ENCODE assay signal across 8 cellular contexts in the genomic region with DNA sequence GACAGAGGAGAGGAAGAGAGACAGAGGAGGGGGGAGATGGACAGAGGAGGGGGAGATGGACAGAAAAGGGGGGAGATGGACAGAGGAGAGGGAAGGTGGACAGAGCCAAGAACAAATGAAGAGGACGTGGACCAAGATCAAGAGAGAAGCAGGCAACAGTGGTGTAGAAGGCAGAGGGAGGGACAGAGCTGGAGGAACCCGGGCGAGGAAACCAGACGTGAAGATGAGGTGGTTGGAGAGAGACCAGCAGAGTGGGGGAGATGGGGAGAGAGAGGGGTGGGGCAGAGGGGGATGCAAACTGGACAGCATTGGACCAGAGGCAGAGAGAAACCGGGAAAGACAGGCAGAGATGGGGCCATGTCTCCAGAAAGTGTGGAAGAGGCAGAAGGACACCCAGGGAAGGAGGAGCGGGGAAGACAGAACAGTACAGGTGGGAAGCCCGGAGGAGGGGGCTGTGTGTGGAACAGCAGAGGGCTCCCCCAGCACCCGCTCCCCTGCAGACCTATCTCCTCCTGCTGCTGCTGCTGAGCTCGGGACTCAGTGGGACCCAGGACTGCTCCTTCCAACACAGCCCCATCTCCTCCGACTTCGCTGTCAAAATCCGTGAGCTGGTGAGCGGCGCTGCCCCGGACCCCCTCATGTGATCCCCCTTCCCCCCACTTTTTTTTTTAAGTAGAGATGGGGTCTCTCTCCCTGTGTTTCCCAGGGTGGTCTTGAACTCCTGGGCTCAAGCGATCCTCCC. TPM values are rescaled to one million over a fixed set of nuclear protein-coding genes. Genes with fewer than 3 reads are reported as not detected.
DNase-seq lines count a peak whose midpoint lies in the region; ATAC-seq, FAIRE-seq and TF ChIP-seq lines count a peak whose summit lies in the region.

No MANE protein-coding gene starts in this region.

- peak overlapping the region; percentile 59 for H3K27ac Mint-ChIP-seq in MCF 10A (ENCODE audit: low read depth, unreplicated experiment)
- H3K27ac Mint-ChIP-seq in activated T-cell treated with anti-CD3 and anti-CD28 coated beads, Interleukin-2, amount 50 U/mL, for 72 hours = peak overlapping the region; percentile 95
- no peak overlapping the region for H3K27ac Mint-ChIP-seq in mesothelial cell of epicardium

- H2AFZ ChIP-seq in mammary epithelial cell (ENCODE audit: low read depth, low read length) = no peak overlapping the region

- TF ChIP-seq EP300 in upper lobe of left lung (IDR thresholded peaks at IDR 0.05) = no peak

- FAIRE-seq in GM12892 (lab: Jason Lieb, UNC) = no peak

- dilution Hi-C loops in mammary epithelial cell (cut with HindIII; ENCODE audit: low sequenced_read_pairs) = loop anchor here (5.0 kb wide), 1 partner anchor 87 kb away; no protein-coding TSS in a partner anchor

- TF ChIP-seq POLR2A in upper lobe of left lung (IDR thresholded peaks at IDR 0.05) = no peak
- no peak for TF ChIP-seq POLR2A in GM12892 (IDR thresholded peaks at IDR 0.05; ENCODE audit: low read depth, low read length)

- no peaks in the 10 kb centered on the region for H3K4me1 Mint-ChIP-seq in MCF 10A (ENCODE audit: insufficient read depth, unreplicated experiment)
- peaks cover 60% of the 10 kb centered on the region for H3K4me1 Mint-ChIP-seq in activated T-cell treated with anti-CD3 and anti-CD28 coated beads, Interleukin-2, amount 50 U/mL, for 72 hours (ENCODE audit: low read depth)
- peaks cover 4% of the 10 kb centered on the region for H3K4me1 Mint-ChIP-seq in mesothelial cell of epicardium

- H3K79me2 ChIP-seq in mammary epithelial cell (ENCODE audit: insufficient read depth, low read length) = no peaks in the 10 kb centered on the region

- BruUV-seq in MCF 10A (replicated peaks; lab: Mats Ljungman, UMichigan) (no TSS peak), mammary epithelial cell (replicated peaks; lab: Mats Ljungman, UMichigan) (no TSS peak)

- H3K36me3 ChIP-seq in mammary epithelial cell (ENCODE audit: insufficient read depth, low read length) (no peaks in the 10 kb centered on the region), upper lobe of left lung (peaks cover 0 to 11% (median 2%) of the 10 kb centered on the region in 4 donors)

- POLR2A ChIA-PET in MCF 10A (lab: Yijun Ruan, JAX) = interaction anchor here (0.7 kb wide), 1 partner anchor 17 kb away, joined by 3 read pairs; no protein-coding TSS in a partner anchor

- no peak overlapping the region for H3K9ac ChIP-seq in mammary epithelial cell (ENCODE audit: insufficient read depth, low read length)

- H3K27me3 Mint-ChIP-seq in MCF 10A (ENCODE audit: insufficient read depth, unreplicated experiment) = peaks cover 13% of the 10 kb centered on the region
- no peaks in the 10 kb centered on the region for H3K27me3 Mint-ChIP-seq in activated T-cell treated with anti-CD3 and anti-CD28 coated beads, Interleukin-2, amount 50 U/mL, for 72 hours (ENCODE audit: low read depth)
- H3K27me3 Mint-ChIP-seq in mesothelial cell of epicardium (ENCODE audit: low read depth) = peaks cover 24% of the 10 kb centered on the region

- no peaks in the 10 kb centered on the region for H3K9me3 Mint-ChIP-seq in MCF 10A (ENCODE audit: unreplicated experiment)
- no peaks in the 10 kb centered on the region for H3K9me3 Mint-ChIP-seq in activated T-cell treated with anti-CD3 and anti-CD28 coated beads, Interleukin-2, amount 50 U/mL, for 72 hours
- no peaks in the 10 kb centered on the region for H3K9me3 Mint-ChIP-seq in mesothelial cell of epicardium

- no peak for TF ChIP-seq CTCF in MCF 10A (IDR thresholded peaks at IDR 0.05; ENCODE audit: unreplicated experiment)
- no peak for TF ChIP-seq CTCF in mammary epithelial cell (conservative IDR thresholded peaks at IDR 0.05 in 1 of 2, IDR thresholded peaks at IDR 0.05 in 1 of 2; ENCODE audit: extremely low read depth in 1 of 2, insufficient read depth in 1 of 2, low read depth in 1 of 2, low read length in 2 of 2)
- TF ChIP-seq CTCF in mesothelial cell of epicardium (IDR thresholded peaks at IDR 0.05; ENCODE audit: unreplicated experiment) = no peak
- no peak for TF ChIP-seq CTCF in upper lobe of left lung (IDR thresholded peaks at IDR 0.05)

- ATAC-seq in activated T-cell treated with anti-CD3 and anti-CD28 coated beads, Interleukin-2, amount 50 U/mL, for 72 hours (replicated peaks in 1 of 2) = no peak
- ATAC-seq in upper lobe of left lung (ENCODE audit: low FRiP score in 2 of 2) = no peak
- ATAC-seq in GM21786 (IDR thresholded peaks at IDR 0.05; ENCODE audit: unreplicated experiment) = no peak
- ATAC-seq in left colon = no peak

- H3K4me1 ChIP-seq in mammary epithelial cell (ENCODE audit: insufficient read depth, low read length) (peaks cover 8% of the 10 kb centered on the region), upper lobe of left lung (peaks cover 9 to 25% (median 14%) of the 10 kb centered on the region in 4 donors)

- no peak overlapping the region for H3K4me2 ChIP-seq in mammary epithelial cell (ENCODE audit: insufficient read depth, low read depth, low read length)

- in situ Hi-C loops in mammary epithelial cell (cut with MboI; ENCODE audit: low sequenced_read_pairs in 2 of 2) = no loop called here

- H3K9me3 ChIP-seq in mammary epithelial cell (replicated peaks; ENCODE audit: insufficient read depth, low read length) = no peaks in the 10 kb centered on the region
- H3K9me3 ChIP-seq in upper lobe of left lung = no peaks in the 10 kb centered on the region

- no peak for DNase-seq in MCF 10A (ENCODE audit: unreplicated experiment)
- no peak for DNase-seq in mammary epithelial cell
- peak in 1 of 2 donors; percentile 27 for DNase-seq in activated T-cell treated with anti-CD3 and anti-CD28 coated beads, Interleukin-2, amount 50 U/mL, for 72 hours
- DNase-seq in mesothelial cell of epicardium (ENCODE audit: low spot score in 2 of 2, unreplicated experiment in 2 of 2) = no peak
- no peak for DNase-seq in upper lobe of left lung
- no peak for DNase-seq in GM12892 (ENCODE audit: insufficient read length)
- DNase-seq in left colon = no peak

- no peak overlapping the region for H3K27ac ChIP-seq in mammary epithelial cell (ENCODE audit: insufficient read depth, low read depth, low read length)
- H3K27ac ChIP-seq in upper lobe of left lung = peak overlapping the region; percentile 73 to 92 (median 88)

- no peaks in the 10 kb centered on the region for H3K27me3 ChIP-seq in mammary epithelial cell (ENCODE audit: insufficient read depth, low read length)
- no peaks in the 10 kb centered on the region for H3K27me3 ChIP-seq in upper lobe of left lung

- intact Hi-C loops in MCF 10A (cut with micrococcal nuclease) = no loop called here
- intact Hi-C loops in mammary epithelial cell (cut with micrococcal nuclease) = no loop called here
- intact Hi-C loops in left colon (cut with DNase I, micrococcal nuclease) = no loop called here

- H4K20me1 ChIP-seq in mammary epithelial cell (ENCODE audit: insufficient read depth, low read length) = no peaks in the 10 kb centered on the region

- H3K4me3 Mint-ChIP-seq in MCF 10A (ENCODE audit: unreplicated experiment) (peak overlapping the region; percentile 77), mesothelial cell of epicardium (peak overlapping the region; percentile 66)
- H3K4me3 Mint-ChIP-seq in activated T-cell treated with anti-CD3 and anti-CD28 coated beads, Interleukin-2, amount 50 U/mL, for 72 hours = peak overlapping the region; percentile 93 to 99

- 100% methylated on average over 1 of the region's 16 CpGs for WGBS in mammary epithelial cell (ENCODE audit: low coverage, missing lambda C conversion rate)
- 72 to 80% methylated on average over 16 of the region's 16 CpGs for WGBS in upper lobe of left lung, 2 donors

- no peak overlapping the region for H3K4me3 ChIP-seq in mammary epithelial cell (replicated peaks in 1 of 3; ENCODE audit: insufficient read depth in 1 of 3, low read depth in 2 of 3, low read length in 3 of 3)
- peak overlapping the region in 1 of 4 donors; percentile 66 for H3K4me3 ChIP-seq in upper lobe of left lung

- CTCF ChIA-PET in MCF 10A (lab: Yijun Ruan, JAX) (interaction anchor here (1.2 kb wide), 1 partner anchor 17 kb away, joined by 7 read pairs; no protein-coding TSS in a partner anchor), mammary epithelial cell (lab: Charles Lee; ENCODE audit: low non-redundant PET) (no interaction called here)

- H3K36me3 Mint-ChIP-seq in MCF 10A (ENCODE audit: insufficient read depth, unreplicated experiment) (peaks cover 5% of the 10 kb centered on the region), mesothelial cell of epicardium (peaks cover 2% of the 10 kb centered on the region)
- peaks cover 9 to 15% of the 10 kb centered on the region in 2 donors for H3K36me3 Mint-ChIP-seq in activated T-cell treated with anti-CD3 and anti-CD28 coated beads, Interleukin-2, amount 50 U/mL, for 72 hours (ENCODE audit: insufficient read depth in 2 of 2)

RNA-seq across cellular contexts. Expression of gene FLT3LG, which starts 1.3 kb away (rescaled TPM):
- total RNA-seq in MCF 10A (2022) = 1.5 and 3.6 TPM in 2 replicates
- total RNA-seq in mammary epithelial cell = 1 to 10 TPM in 1 of 2 donors, under 1 TPM in 1; 0.50 to 4.2 TPM
- polyA plus RNA-seq in mammary epithelial cell = 1.7 TPM
- polyA minus RNA-seq in mammary epithelial cell = not detected
- total RNA-seq in activated T-cell treated with anti-CD3 and anti-CD28 coated beads, Interleukin-2, amount 50 U/mL, for 72 hours = 10 to 100 TPM; 69.7 to 76.3 TPM
- 1.8 to 2.4 TPM (median 2.0 TPM) in 3 replicates for total RNA-seq in mesothelial cell of epicardium
- 10 to 100 TPM in 3 of 6 donors, 1 to 10 TPM in 3; 4.3 to 19.9 (median 9.9) TPM for total RNA-seq in upper lobe of left lung
- polyA plus RNA-seq in GM12892 (2012; ENCODE audit: missing spikeins) = 4.3 TPM
- total RNA-seq in left colon = 1 to 10 TPM; 3.4 to 6.4 TPM

RNA-seq across cellular contexts. Expression of gene RPL13A, which starts 12.0 kb away (rescaled TPM):
- total RNA-seq in MCF 10A (2022) (3,716 and 3,819 TPM in 2 replicates), mammary epithelial cell (1,000 to 10,000 TPM; 1,880 to 1,955 TPM), mesothelial cell of epicardium (2,869 to 2,959 TPM (median 2,954 TPM) in 3 replicates), upper lobe of left lung (1,000 to 10,000 TPM in 4 of 6 donors, 100 to 1,000 TPM in 2; 974 to 2,595 (median 1,696) TPM), left colon (1,000 to 10,000 TPM; 2,164 to 2,325 TPM)
- 2,187 TPM for polyA plus RNA-seq in mammary epithelial cell
- 2,358 TPM for polyA minus RNA-seq in mammary epithelial cell
- 1,000 to 10,000 TPM; 4,603 to 5,026 TPM for total RNA-seq in activated T-cell treated with anti-CD3 and anti-CD28 coated beads, Interleukin-2, amount 50 U/mL, for 72 hours
- polyA plus RNA-seq in GM12892 (2012; ENCODE audit: missing spikeins) = 4,907 TPM

RNA-seq across cellular contexts. Expression of gene RPS11, which starts 20.9 kb away (rescaled TPM):
- total RNA-seq in MCF 10A (2022) (2,096 and 2,306 TPM in 2 replicates), mammary epithelial cell (1,000 to 10,000 TPM; 1,466 to 1,899 TPM), mesothelial cell of epicardium (2,052 to 2,151 TPM (median 2,132 TPM) in 3 replicates), upper lobe of left lung (1,000 to 10,000 TPM; 1,447 to 3,855 (median 1,708) TPM), left colon (1,000 to 10,000 TPM; 1,501 to 1,657 TPM)
- polyA plus RNA-seq in mammary epithelial cell = 3,256 TPM
- polyA minus RNA-seq in mammary epithelial cell = 1,430 TPM
- 1,000 to 10,000 TPM; 2,679 to 2,721 TPM for total RNA-seq in activated T-cell treated with anti-CD3 and anti-CD28 coated beads, Interleukin-2, amount 50 U/mL, for 72 hours
- polyA plus RNA-seq in GM12892 (2012; ENCODE audit: missing spikeins) = 6,590 TPM

RNA-seq across cellular contexts. Expression of gene ALDH16A1, which starts 22.3 kb away (rescaled TPM):
- 28.4 and 34.2 TPM in 2 replicates for total RNA-seq in MCF 10A (2022)
- total RNA-seq in mammary epithelial cell = 10 to 100 TPM; 18.2 to 23.9 TPM
- polyA plus RNA-seq in mammary epithelial cell = 16.7 TPM
- 4.3 TPM for polyA minus RNA-seq in mammary epithelial cell
- 10 to 100 TPM; 21.8 to 23.4 TPM for total RNA-seq in activated T-cell treated with anti-CD3 and anti-CD28 coated beads, Interleukin-2, amount 50 U/mL, for 72 hours
- 21.4 to 25.6 TPM (median 24.4 TPM) in 3 replicates for total RNA-seq in mesothelial cell of epicardium
- 100 to 1,000 TPM in 1 of 6 donors, 10 to 100 TPM in 5; 26.3 to 111 (median 48.2) TPM for total RNA-seq in upper lobe of left lung
- 1.9 TPM for polyA plus RNA-seq in GM12892 (2012; ENCODE audit: missing spikeins)
- 10 to 100 TPM; 24.9 to 31.5 TPM for total RNA-seq in left colon

RNA-seq across cellular contexts. Expression of gene PIH1D1, which starts 23.7 kb away (rescaled TPM):
- total RNA-seq in MCF 10A (2022) = 86.3 and 116 TPM in 2 replicates
- 10 to 100 TPM; 61.2 to 62.4 TPM for total RNA-seq in mammary epithelial cell
- polyA plus RNA-seq in mammary epithelial cell = 73.4 TPM
- 140 TPM for polyA minus RNA-seq in mammary epithelial cell
- 100 to 1,000 TPM; 128 to 132 TPM for total RNA-seq in activated T-cell treated with anti-CD3 and anti-CD28 coated beads, Interleukin-2, amount 50 U/mL, for 72 hours
- 83.6 to 84.6 TPM (median 83.7 TPM) in 3 replicates for total RNA-seq in mesothelial cell of epicardium
- 100 to 1,000 TPM in 1 of 6 donors, 10 to 100 TPM in 5; 59.5 to 120 (median 72.8) TPM for total RNA-seq in upper lobe of left lung
- polyA plus RNA-seq in GM12892 (2012; ENCODE audit: missing spikeins) = 114 TPM
- 10 to 100 TPM; 62.9 to 74.1 TPM for total RNA-seq in left colon
